ENCODE assay signal across 1 cellular context in genomic region chr2:53353372-53354111, GRCh38.
TF ChIP-seq lines count a peak whose summit lies in the region.

No MANE protein-coding gene starts in this region.

TF ChIP-seq in H1, 55 proteins besides CTCF, POLR2A, EP300 and RAD21 (continued from another document):
- TF ChIP-seq CBX5 (IDR thresholded peaks at IDR 0.05; ENCODE audit: low read depth, low read length): no peak
- TF ChIP-seq TEAD4 (IDR thresholded peaks at IDR 0.05; ENCODE audit: low read depth, low read length): no peak
- TF ChIP-seq SUZ12 (IDR thresholded peaks at IDR 0.05; ENCODE audit: low read length): no peak
- TF ChIP-seq TBP (IDR thresholded peaks at IDR 0.05; ENCODE audit: low read depth, low read length): no peak
